Comparison of ENCODE assay signal across 7 cellular contexts in the genomic region with DNA sequence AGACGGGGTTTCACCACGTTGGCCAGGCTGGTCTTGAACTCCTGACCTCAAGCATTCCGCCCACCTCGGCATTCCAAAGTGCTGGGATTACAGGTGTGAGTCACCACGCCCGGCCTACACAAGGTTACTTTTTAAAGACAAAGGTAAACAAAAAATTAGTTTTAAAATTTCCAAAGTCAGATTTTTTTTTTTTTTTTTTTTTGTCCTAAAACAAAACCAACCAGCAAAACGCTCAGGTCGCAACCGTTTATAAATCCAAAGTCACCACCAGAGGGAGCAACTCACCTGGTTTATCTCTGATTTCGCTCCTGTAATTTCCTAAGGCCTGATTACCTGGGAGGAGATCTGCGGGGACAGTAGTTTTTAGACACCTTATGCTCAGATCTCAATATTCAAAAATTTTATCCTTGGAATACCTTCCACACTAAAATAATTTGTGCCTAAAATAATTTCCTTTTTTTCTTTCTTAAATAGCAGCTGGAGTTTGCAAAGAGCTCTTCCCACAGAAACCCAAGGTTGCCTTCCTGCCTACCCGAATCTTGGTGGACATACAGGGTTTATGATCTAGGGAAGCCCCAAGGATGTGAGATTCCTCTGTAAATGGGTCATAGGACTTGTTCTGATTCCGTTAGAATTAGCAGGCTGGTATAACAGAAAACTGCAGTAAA.
A peak's percentile ranks its signal among the peaks of the same experiment; 100 is the strongest.
DNase-seq lines count a peak whose midpoint lies in the region; ATAC-seq, FAIRE-seq and TF ChIP-seq lines count a peak whose summit lies in the region.

No MANE protein-coding gene starts in this region.

- H3K9me3 ChIP-seq in OCI-LY1 (ENCODE audit: low read length) = no peaks in the 10 kb centered on the region

- ATAC-seq in stimulated activated naive CD8-positive, alpha-beta T cell treated with anti-CD3 and anti-CD28 coated beads, Interleukin-15, Interleukin-2, amounts not matched to agents 100 U/mL and 50 U/mL, for 24 hours = no peak
- ATAC-seq in HG03025 (IDR thresholded peaks at IDR 0.05; ENCODE audit: low FRiP score, unreplicated experiment) = no peak

- H4K20me1 ChIP-seq in OCI-LY1 (ENCODE audit: insufficient read depth, low read length) = no peaks in the 10 kb centered on the region

- peak; percentile 70 for FAIRE-seq in islet of Langerhans (lab: Jason Lieb, UNC)

- H3K36me3 ChIP-seq in OCI-LY1 (ENCODE audit: insufficient read depth, low read length) = no peaks in the 10 kb centered on the region

- no peak overlapping the region for H3K4me3 ChIP-seq in OCI-LY1 (ENCODE audit: low read depth, low read length, poor library complexity, severe bottlenecking)

- H3K9ac ChIP-seq in OCI-LY1 (ENCODE audit: low read length) = no peak overlapping the region

- H3K27ac ChIP-seq in OCI-LY1 (ENCODE audit: low read depth, low read length, poor library complexity, severe bottlenecking) = no peak overlapping the region

- no peak overlapping the region for H2AFZ ChIP-seq in OCI-LY1 (ENCODE audit: low read length)

- H3K27me3 ChIP-seq in OCI-LY1 (ENCODE audit: insufficient read depth, low read length) = 0 out of 2 replicates have a peak, but pooled peaks cover 7% of the 10 kb centered on the region

- H3K79me2 ChIP-seq in OCI-LY1 (ENCODE audit: insufficient read depth, low read length) = no peaks in the 10 kb centered on the region

- H3F3A ChIP-seq in OCI-LY1 (ENCODE audit: insufficient read depth, low read length) = no peaks in the 10 kb centered on the region

- H3K4me2 ChIP-seq in OCI-LY1 (ENCODE audit: low read length) = no peak overlapping the region

- TF ChIP-seq CTCF in OCI-LY1 (IDR thresholded peaks at IDR 0.05; ENCODE audit: low read length) = peak; percentile 62

- no peaks in the 10 kb centered on the region for H3K9me2 ChIP-seq in OCI-LY1 (ENCODE audit: low read depth, low read length)

- no peaks in the 10 kb centered on the region for H3K4me1 ChIP-seq in OCI-LY1 (ENCODE audit: insufficient read depth, low read length, severe bottlenecking)

- peak; percentile 46 for DNase-seq in EH (ENCODE audit: low read depth)
- peak; percentile 24 for DNase-seq in HuH-7 (ENCODE audit: low spot score)
- DNase-seq in amniotic stem cell (lab: John Stamatoyannopoulos, UW) = peak; percentile 20
- peak; percentile 50 for DNase-seq in stimulated activated naive CD8-positive, alpha-beta T cell treated with anti-CD3 and anti-CD28 coated beads, Interleukin-15, Interleukin-2, amounts not matched to agents 100 U/mL and 50 U/mL, for 24 hours
